ENCODE assay signal across 19 cellular contexts in genomic region chr1:117137281-117137680, GRCh38.
"Had no signal": no experiment of that assay in that cellular context is flagged by ENCODE, and none has a peak within 500 bp of the region (broad histone marks: within the 10 kb centered on the region; RNA-seq: fewer than 3 reads in every experiment).

No MANE protein-coding gene starts in this region.

- H3K27me3 ChIP-seq: body of pancreas, Peyer's patch had no signal

- H3K27ac ChIP-seq: body of pancreas, KMS-11, Peyer's patch had no signal

- H3K36me3 Mint-ChIP-seq: activated naive CD4-positive, alpha-beta T cell treated with anti-CD3 and anti-CD28 coated beads, Interleukin-2, amount 50 U/mL, for 24 hours had no signal

- H3K4me1 Mint-ChIP-seq: activated B cell treated with CpG ODN at 0.5 μM for 24 hours; activated CD4-positive, alpha-beta T cell treated with anti-CD3 and anti-CD28 coated beads, Interleukin-2, amount 10 ng/mL, durations not matched to agents 24 days and 14 days; activated naive CD4-positive, alpha-beta T cell treated with anti-CD3 and anti-CD28 coated beads, Interleukin-2, amount 50 U/mL, for 24 hours; central memory CD8-positive, alpha-beta T cell had no signal

- ATAC-seq: activated T-cell treated with anti-CD3 and anti-CD28 coated beads, Interleukin-2, amount 50 U/mL, for 72 hours; body of pancreas had no signal

- H3K9me3 ChIP-seq: body of pancreas, Peyer's patch had no signal

- H3K36me3 ChIP-seq: Peyer's patch had no signal

- H3K4me3 Mint-ChIP-seq: activated B cell treated with CpG ODN at 0.5 μM for 24 hours; activated CD4-positive, alpha-beta T cell treated with anti-CD3 and anti-CD28 coated beads, Interleukin-2, amount 10 ng/mL, durations not matched to agents 24 days and 14 days; activated naive CD4-positive, alpha-beta T cell treated with anti-CD3 and anti-CD28 coated beads, Interleukin-2, amount 50 U/mL, for 24 hours; activated T-cell treated with anti-CD3 and anti-CD28 coated beads, Interleukin-2, amount 50 U/mL, for 72 hours; central memory CD8-positive, alpha-beta T cell; T-helper 1 cell treated with Interleukin-12 subunit alpha and Interleukin-12 subunit beta and Interleukin-4 antibody, amounts not matched to agents 30 μg/mL and 1 μg/mL, for 36 hours had no signal

- H3K4me1 ChIP-seq: body of pancreas, Peyer's patch had no signal

- H3K9me3 Mint-ChIP-seq: activated B cell treated with CpG ODN at 0.5 μM for 24 hours; activated CD4-positive, alpha-beta T cell treated with anti-CD3 and anti-CD28 coated beads, Interleukin-2, amount 10 ng/mL, durations not matched to agents 24 days and 14 days; activated naive CD4-positive, alpha-beta T cell treated with anti-CD3 and anti-CD28 coated beads, Interleukin-2, amount 50 U/mL, for 24 hours; activated T-cell treated with anti-CD3 and anti-CD28 coated beads, Interleukin-2, amount 50 U/mL, for 72 hours; central memory CD8-positive, alpha-beta T cell; T-helper 1 cell treated with Interleukin-12 subunit alpha and Interleukin-12 subunit beta and Interleukin-4 antibody, amounts not matched to agents 30 μg/mL and 1 μg/mL, for 36 hours had no signal

- H3K27ac Mint-ChIP-seq: activated B cell treated with CpG ODN at 0.5 μM for 24 hours; activated CD4-positive, alpha-beta T cell treated with anti-CD3 and anti-CD28 coated beads, Interleukin-2, amount 10 ng/mL, durations not matched to agents 24 days and 14 days; activated naive CD4-positive, alpha-beta T cell treated with anti-CD3 and anti-CD28 coated beads, Interleukin-2, amount 50 U/mL, for 24 hours; activated T-cell treated with anti-CD3 and anti-CD28 coated beads, Interleukin-2, amount 50 U/mL, for 72 hours; T-helper 1 cell treated with Interleukin-12 subunit alpha and Interleukin-12 subunit beta and Interleukin-4 antibody, amounts not matched to agents 30 μg/mL and 1 μg/mL, for 36 hours had no signal

- H3K4me3 ChIP-seq: body of pancreas, Peyer's patch had no signal

- DNase-seq: activated B cell treated with CpG ODN at 0.5 μM for 24 hours; activated CD4-positive, alpha-beta T cell treated with anti-CD3 and anti-CD28 coated beads for 1 hour; activated CD4-positive, alpha-beta T cell treated with anti-CD3 and anti-CD28 coated beads, Interleukin-2, amount 10 ng/mL, durations not matched to agents 24 days and 14 days; activated CD4-positive, alpha-beta T cell treated with anti-CD3 and anti-CD28 coated beads, Interleukin-2, amount 50 U/mL, for 48 hours; activated CD8-positive, alpha-beta memory T cell treated with anti-CD3 and anti-CD28 coated beads for 24 hours; activated T-cell treated with anti-CD3 and anti-CD28 coated beads, Interleukin-2, amount 50 U/mL, for 72 hours; aorta; body of pancreas; NCI-H1092 treated with DMSO at 0.1 percent for 48 hours; NCI-H187 treated with DMSO at 0.1 percent for 48 hours; NCI-H2081 treated with DMSO at 0.1 percent for 48 hours; NCI-H2171 treated with DMSO at 0.1 percent for 48 hours; NCI-H510A treated with DMSO at 0.1 percent for 48 hours; Peyer's patch; SHP77 treated with DMSO at 0.1 percent for 48 hours had no signal
